In genomic region chr1:244945109-244945671, GRCh38 we compare ENCODE assay signal across 10 cellular contexts.
A peak's percentile ranks its signal among the peaks of the same experiment; 100 is the strongest.
DNase-seq lines count a peak whose midpoint lies in the region; ATAC-seq and TF ChIP-seq lines count a peak whose summit lies in the region.
"Had no signal": no experiment of that assay in that cellular context is flagged by ENCODE, and none has a peak within 500 bp of the region (broad histone marks: within the 10 kb centered on the region; RNA-seq: fewer than 3 reads in every experiment).

No MANE protein-coding gene starts in this region.

- H3K27ac Mint-ChIP-seq in activated naive CD4-positive, alpha-beta T cell treated with anti-CD3 and anti-CD28 coated beads, Interleukin-2, amount 50 U/mL, for 72 hours, result no peak overlapping the region
- no peak overlapping the region for H3K27ac Mint-ChIP-seq in activated naive CD4-positive, alpha-beta T cell treated with anti-CD3 and anti-CD28 coated beads, Interleukin-2, amount 10 ng/mL, durations not matched to agents 7 days and 5 days
- H3K27ac Mint-ChIP-seq in WTC11, result no peak overlapping the region

- intact Hi-C loops in posterior cingulate gyrus (cut with DNase I) (no loop called here), left lung (cut with DNase I) (no loop called here)

- H3K4me1 ChIP-seq in left lung, result no peaks in the 10 kb centered on the region

- H3K4me3 ChIP-seq in left lung, result no peak overlapping the region

- H3K4me3 Mint-ChIP-seq in activated naive CD4-positive, alpha-beta T cell treated with anti-CD3 and anti-CD28 coated beads, Interleukin-2, amount 10 ng/mL, durations not matched to agents 7 days and 5 days, result no peak overlapping the region
- H3K4me3 Mint-ChIP-seq in WTC11, result no peak overlapping the region

- POLR2A ChIA-PET in WTC11 (lab: Charles Lee), result interaction anchor here (0.7 kb wide), 1 partner anchor 36 kb away, joined by 4 read pairs; no protein-coding TSS in a partner anchor

- no peaks in the 10 kb centered on the region for H3K27me3 ChIP-seq in left lung

- H3K9me3 ChIP-seq in left lung, result no peaks in the 10 kb centered on the region

- peaks cover 5% of the 10 kb centered on the region for H3K27me3 Mint-ChIP-seq in activated naive CD4-positive, alpha-beta T cell treated with anti-CD3 and anti-CD28 coated beads, Interleukin-2, amount 10 ng/mL, durations not matched to agents 7 days and 5 days
- H3K27me3 Mint-ChIP-seq in WTC11 (ENCODE audit: low read depth), result no peaks in the 10 kb centered on the region

- H3K36me3 ChIP-seq in left lung, result no peaks in the 10 kb centered on the region

- CTCF ChIA-PET in activated naive CD4-positive, alpha-beta T cell treated with anti-CD3 and anti-CD28 coated beads, Interleukin-2, amount 10 ng/mL, durations not matched to agents 7 days and 5 days (lab: Charles Lee), result interaction anchor here (0.6 kb wide), 1 partner anchor 57 kb away, joined by 4 read pairs; no protein-coding TSS in a partner anchor
- CTCF ChIA-PET in WTC11 (lab: Charles Lee), result no interaction called here

- H3K27ac ChIP-seq in left lung, result no peak overlapping the region

- DNase-seq in activated naive CD4-positive, alpha-beta T cell treated with anti-CD3 and anti-CD28 coated beads, Interleukin-2, amount 50 U/mL, for 72 hours (ENCODE audit: low spot score in 2 of 2), result no peak
- DNase-seq in activated naive CD4-positive, alpha-beta T cell treated with anti-CD3 and anti-CD28 coated beads, Interleukin-2, amount 10 ng/mL, durations not matched to agents 7 days and 5 days, result no peak
- DNase-seq in WTC11 (ENCODE audit: low spot score) (no peak), posterior cingulate gyrus (no peak), left lung (no peak), amygdala (lab: John Stamatoyannopoulos, UW) (no peak)
- DNase-seq: NCI-H69, T1000 had no signal

- H3K4me1 Mint-ChIP-seq in activated naive CD4-positive, alpha-beta T cell treated with anti-CD3 and anti-CD28 coated beads, Interleukin-2, amount 10 ng/mL, durations not matched to agents 7 days and 5 days, result no peaks in the 10 kb centered on the region
- no peaks in the 10 kb centered on the region for H3K4me1 Mint-ChIP-seq in WTC11

- peaks cover 0 to 4% of the 10 kb centered on the region in 2 donors for H3K9me3 Mint-ChIP-seq in activated naive CD4-positive, alpha-beta T cell treated with anti-CD3 and anti-CD28 coated beads, Interleukin-2, amount 50 U/mL, for 72 hours
- H3K9me3 Mint-ChIP-seq in activated naive CD4-positive, alpha-beta T cell treated with anti-CD3 and anti-CD28 coated beads, Interleukin-2, amount 10 ng/mL, durations not matched to agents 7 days and 5 days, result no peaks in the 10 kb centered on the region
- no peaks in the 10 kb centered on the region for H3K9me3 Mint-ChIP-seq in WTC11

- peak; percentile 58 to 67 for ATAC-seq in activated naive CD4-positive, alpha-beta T cell treated with anti-CD3 and anti-CD28 coated beads, Interleukin-2, amount 50 U/mL, for 72 hours
- peak; percentile 83 for ATAC-seq in HG02588 (IDR thresholded peaks at IDR 0.05; ENCODE audit: unreplicated experiment)
- peak; percentile 78 for ATAC-seq in HG03442 (IDR thresholded peaks at IDR 0.05; ENCODE audit: unreplicated experiment)
- no peak for ATAC-seq in WTC11
- no peak for ATAC-seq in left lung

- no peaks in the 10 kb centered on the region for H3K36me3 Mint-ChIP-seq in activated naive CD4-positive, alpha-beta T cell treated with anti-CD3 and anti-CD28 coated beads, Interleukin-2, amount 50 U/mL, for 72 hours
- H3K36me3 Mint-ChIP-seq in activated naive CD4-positive, alpha-beta T cell treated with anti-CD3 and anti-CD28 coated beads, Interleukin-2, amount 10 ng/mL, durations not matched to agents 7 days and 5 days, result no peaks in the 10 kb centered on the region
- H3K36me3 Mint-ChIP-seq in WTC11, result no peaks in the 10 kb centered on the region

- no peak for TF ChIP-seq CTCF in WTC11 (IDR thresholded peaks at IDR 0.05)
- TF ChIP-seq CTCF in left lung (IDR thresholded peaks at IDR 0.05), result no peak

TF ChIP-seq in WTC11, 78 proteins besides CTCF, POLR2A, EP300 and RAD21:
- no peak for TF ChIP-seq ETV6 (CRISPR knock-in tag; IDR thresholded peaks at IDR 0.05)
- TF ChIP-seq TCF7 (CRISPR knock-in tag; IDR thresholded peaks at IDR 0.05; ENCODE audit: low read depth), result no peak
- TF ChIP-seq NR2C2 (CRISPR knock-in tag; IDR thresholded peaks at IDR 0.05), result no peak
- no peak for TF ChIP-seq HMGA2 (CRISPR knock-in tag; IDR thresholded peaks at IDR 0.05)
- no peak for TF ChIP-seq FOXK1 (CRISPR knock-in tag; IDR thresholded peaks at IDR 0.05)
- no peak for TF ChIP-seq ZSCAN18 (CRISPR knock-in tag; IDR thresholded peaks at IDR 0.05)

Comparison
In these comparisons a context has a peak if more than half of its experiments do, and no peak if none do; other contexts are left out.
1. ATAC-seq: peak in activated naive CD4-positive, alpha-beta T cell treated with anti-CD3 and anti-CD28 coated beads, Interleukin-2, amount 50 U/mL, for 72 hours (2 of 2), HG02588 (single experiment) and HG03442 (single experiment); none in WTC11 (single experiment) and left lung (single experiment).